In genomic region chr6:85866758-85867401, GRCh38 we compare ENCODE assay signal across 3 cellular contexts.
TF ChIP-seq lines count a peak whose summit lies in the region.

No MANE protein-coding gene starts in this region.

TF ChIP-seq in SK-N-SH, 30 proteins besides CTCF, POLR2A, EP300 and RAD21:
- no peak for TF ChIP-seq USF1 (IDR thresholded peaks at IDR 0.05; ENCODE audit: borderline replicate concordance, low read depth)

TF ChIP-seq in SK-N-SH treated with all-trans-retinoic acid at 6 μM for 48 hours, 23 proteins besides CTCF, POLR2A, EP300 and RAD21:
- no peak for TF ChIP-seq CREB5 (CRISPR knock-in tag; IDR thresholded peaks at IDR 0.05; ENCODE audit: low read depth)
- TF ChIP-seq ZNF70 (CRISPR knock-in tag; IDR thresholded peaks at IDR 0.05), result no peak
- TF ChIP-seq ZC3H10 (CRISPR knock-in tag; IDR thresholded peaks at IDR 0.05), result no peak
- no peak for TF ChIP-seq CSDC2 (CRISPR knock-in tag; IDR thresholded peaks at IDR 0.05)
- no peak for TF ChIP-seq GLIS3 (CRISPR knock-in tag; IDR thresholded peaks at IDR 0.05)
- TF ChIP-seq PPARA (CRISPR knock-in tag; IDR thresholded peaks at IDR 0.05; ENCODE audit: borderline replicate concordance), result no peak
- no peak for TF ChIP-seq ZNF565 (CRISPR knock-in tag; conservative IDR thresholded peaks at IDR 0.05; ENCODE audit: low read depth)
- no peak for TF ChIP-seq ISL1 (CRISPR knock-in tag; IDR thresholded peaks at IDR 0.05)
- no peak for TF ChIP-seq POU6F1 (CRISPR knock-in tag; IDR thresholded peaks at IDR 0.05; ENCODE audit: borderline replicate concordance, low read depth)
- TF ChIP-seq SNAI2 (CRISPR knock-in tag; IDR thresholded peaks at IDR 0.05), result no peak
- TF ChIP-seq OSR1 (CRISPR knock-in tag; IDR thresholded peaks at IDR 0.05), result no peak
- TF ChIP-seq TCF4 (CRISPR knock-in tag; IDR thresholded peaks at IDR 0.05; ENCODE audit: borderline replicate concordance), result no peak
- TF ChIP-seq RARB (CRISPR knock-in tag; IDR thresholded peaks at IDR 0.05), result no peak
- no peak for TF ChIP-seq ZNF8 (CRISPR knock-in tag; IDR thresholded peaks at IDR 0.05)
- no peak for TF ChIP-seq TOX (CRISPR knock-in tag; IDR thresholded peaks at IDR 0.05; ENCODE audit: borderline replicate concordance)
- TF ChIP-seq BACH2 (CRISPR knock-in tag; IDR thresholded peaks at IDR 0.05; ENCODE audit: borderline replicate concordance), result no peak

TF ChIP-seq in H1, 55 proteins besides CTCF, POLR2A, EP300 and RAD21:
- no peak for TF ChIP-seq RXRA (IDR thresholded peaks at IDR 0.05; ENCODE audit: insufficient read depth, low read depth, low read length)
- no peak for TF ChIP-seq ATF2 (IDR thresholded peaks at IDR 0.05; ENCODE audit: low read length)
- no peak for TF ChIP-seq FOSL1 (IDR thresholded peaks at IDR 0.05; ENCODE audit: insufficient read depth, low read depth, low read length)
- TF ChIP-seq CHD2 (IDR thresholded peaks at IDR 0.05; ENCODE audit: low read length), result no peak
- TF ChIP-seq USF2 (IDR thresholded peaks at IDR 0.05; ENCODE audit: low read length), result no peak
- TF ChIP-seq HDAC6 (IDR thresholded peaks at IDR 0.05; ENCODE audit: low read depth, low read length), result no peak
- TF ChIP-seq EGR1 (IDR thresholded peaks at IDR 0.05; ENCODE audit: borderline replicate concordance, low read depth, low read length), result no peak
- no peak for TF ChIP-seq BRCA1 (IDR thresholded peaks at IDR 0.05; ENCODE audit: low read depth, low read length)
- no peak for TF ChIP-seq POLR2AphosphoS5 (IDR thresholded peaks at IDR 0.05; ENCODE audit: low read depth, low read length)
- TF ChIP-seq SP2 (IDR thresholded peaks at IDR 0.05; ENCODE audit: low read length), result no peak
- no peak for TF ChIP-seq TEAD4 (IDR thresholded peaks at IDR 0.05; ENCODE audit: low read depth, low read length)
- no peak for TF ChIP-seq MAX (IDR thresholded peaks at IDR 0.05)
- no peak for TF ChIP-seq TAF7 (optimal IDR thresholded peaks at IDR 0.05; ENCODE audit: borderline replicate concordance, low read depth, low read length)
- TF ChIP-seq TBP (IDR thresholded peaks at IDR 0.05; ENCODE audit: low read depth, low read length), result no peak
- no peak for TF ChIP-seq SUZ12 (IDR thresholded peaks at IDR 0.05; ENCODE audit: low read length)
